Comparison of ENCODE assay signal across 20 cellular contexts in genomic region chr1:43985984-43986595, GRCh38. TPM values are rescaled to one million over a fixed set of nuclear protein-coding genes. Genes with fewer than 3 reads are reported as not detected.
DNase-seq lines count a peak whose midpoint lies in the region; ATAC-seq, FAIRE-seq and TF ChIP-seq lines count a peak whose summit lies in the region.
"Had no signal": no experiment of that assay in that cellular context is flagged by ENCODE, and none has a peak within 500 bp of the region (broad histone marks: within the 10 kb centered on the region; RNA-seq: fewer than 3 reads in every experiment).

No MANE protein-coding gene starts in this region.

- peak; percentile 49 for FAIRE-seq in keratinocyte (lab: Jason Lieb, UNC)
- FAIRE-seq: GM19239 had no signal

- H3K36me3 Mint-ChIP-seq in progenitor cell of endocrine pancreas (ENCODE audit: insufficient read depth), result peaks cover 16% of the 10 kb centered on the region

- POLR2A ChIA-PET in HEK293 (lab: Yijun Ruan, JAX) (no interaction called here), RWPE1 (lab: Yijun Ruan, JAX; ENCODE audit: low non-redundant PET) (no interaction called here)

- H3K4me1 Mint-ChIP-seq in progenitor cell of endocrine pancreas (ENCODE audit: low read depth), result peaks cover 24% of the 10 kb centered on the region

- no peak overlapping the region for H3K27ac ChIP-seq in HEK293 (ENCODE audit: extremely low read depth, low read depth, low read length)
- peak overlapping the region; percentile 94; the same call in 1 of the 2 replicates for H3K27ac ChIP-seq in RWPE1
- H3K27ac ChIP-seq in keratinocyte (ENCODE audit: control insufficient read depth, insufficient read depth, low read length), result peak overlapping the region; percentile 41
- H3K27ac ChIP-seq: SJSA1 had no signal

- no peaks in the 10 kb centered on the region for H3K9me1 ChIP-seq in keratinocyte (ENCODE audit: control insufficient read depth, extremely low read depth, insufficient read depth, low read length)

- no peaks in the 10 kb centered on the region for H4K20me1 ChIP-seq in keratinocyte (ENCODE audit: control insufficient read depth, extremely low read depth, insufficient read depth, low read length)

- no peak for ATAC-seq in GM21717 (IDR thresholded peaks at IDR 0.05; ENCODE audit: unreplicated experiment)

- peaks cover 0 to 68% of the 10 kb centered on the region in 2 experiments; a peak in 2 of 3 replicates for H3K36me3 ChIP-seq in HEK293 (ENCODE audit: control insufficient read depth in 2 of 2, insufficient read depth in 1 of 2, low read length in 2 of 2)
- peaks cover 20 to 47% of the 10 kb centered on the region in 2 experiments for H3K36me3 ChIP-seq in keratinocyte (ENCODE audit: control insufficient read depth in 2 of 2, extremely low read depth in 1 of 2, insufficient read depth in 2 of 2, low read length in 2 of 2)

- TF ChIP-seq CTCF in HEK293 (tag by site-specific recombination; IDR thresholded peaks at IDR 0.05), result no peak
- TF ChIP-seq CTCF in RWPE1 (conservative IDR thresholded peaks at IDR 0.05; ENCODE audit: low read depth), result no peak
- TF ChIP-seq CTCF in keratinocyte (optimal IDR thresholded peaks at IDR 0.05 in 1 of 3, IDR thresholded peaks at IDR 0.05 in 1 of 3, conservative IDR thresholded peaks at IDR 0.05 in 1 of 3; ENCODE audit: extremely low read depth in 1 of 3, insufficient read depth in 2 of 3, low read length in 3 of 3), result no peak
- TF ChIP-seq CTCF in progenitor cell of endocrine pancreas (IDR thresholded peaks at IDR 0.05; ENCODE audit: unreplicated experiment), result no peak

- dilution Hi-C loops in keratinocyte (cut with MboI; ENCODE audit: extremely low pct_ligation_motif_present, low sequenced_read_pairs), result no loop called here

- no peak overlapping the region for H3K9ac ChIP-seq in keratinocyte (ENCODE audit: control insufficient read depth, extremely low read depth, insufficient read depth, low read length)

- no peak overlapping the region for H2AFZ ChIP-seq in keratinocyte (ENCODE audit: control insufficient read depth, low read length)

- no peaks in the 10 kb centered on the region for H3K9me3 Mint-ChIP-seq in progenitor cell of endocrine pancreas (ENCODE audit: low read depth)
- H3K9me3 Mint-ChIP-seq: H9 had no signal

- no peak for DNase-seq in RWPE1 (ENCODE audit: low spot score)
- DNase-seq in keratinocyte (ENCODE audit: low read depth, low spot score), result no peak
- no peak for DNase-seq in progenitor cell of endocrine pancreas (ENCODE audit: low spot score, unreplicated experiment)
- DNase-seq in anterior cingulate cortex (lab: John Stamatoyannopoulos, UW), result no peak
- no peak for DNase-seq in SKM-1 (lab: John Stamatoyannopoulos, UW; ENCODE audit: unreplicated experiment)
- DNase-seq: COR-L47, DMS153, EL, H9, Karpas-422, NCI-H1105, NCI-H1694 treated with DMSO at 0.1 percent for 48 hours, NCI-H2107, NCI-H2227 treated with DMSO at 0.1 percent for 48 hours, NCI-H524 treated with DMSO at 0.1 percent for 48 hours, SW 1271 had no signal

- H3K27ac Mint-ChIP-seq in progenitor cell of endocrine pancreas, result peak overlapping the region; percentile 50
- H3K27ac Mint-ChIP-seq: H9 had no signal

- H3K4me3 ChIP-seq in HEK293 (ENCODE audit: low read depth, low read length) (no peak overlapping the region), keratinocyte (ENCODE audit: control insufficient read depth in 2 of 3, extremely low read depth in 1 of 3, insufficient read depth in 2 of 3, low read depth in 1 of 3, low read length in 3 of 3) (no peak overlapping the region)
- H3K4me3 ChIP-seq: SJSA1 had no signal

- CTCF ChIA-PET in HEK293 (lab: Yijun Ruan, JAX) (interaction anchor here (0.5 to 1.5 kb wide), 2 partner anchors 222 to 926 kb away, joined by 3 read pairs; no protein-coding TSS in a partner anchor), RWPE1 (lab: Yijun Ruan, JAX) (interaction anchor here (2.3 kb wide), 1 partner anchor 52 kb away, joined by 7 read pairs; the partner anchor contains the start of gene ARTN)

- no peak overlapping the region for H3K4me2 ChIP-seq in keratinocyte (ENCODE audit: control insufficient read depth, extremely low read depth, insufficient read depth, low read depth, low read length)

- no peaks in the 10 kb centered on the region for H3K27me3 Mint-ChIP-seq in progenitor cell of endocrine pancreas

- no peaks in the 10 kb centered on the region for H3K4me1 ChIP-seq in HEK293 (ENCODE audit: control insufficient read depth, insufficient read depth, low read length)
- peaks cover 24% of the 10 kb centered on the region for H3K4me1 ChIP-seq in keratinocyte (ENCODE audit: control insufficient read depth, extremely low read depth, insufficient read depth, low read length)

- H3K9me3 ChIP-seq in HEK293 (ENCODE audit: control insufficient read depth, insufficient read depth, low read depth, low read length) (no peaks in the 10 kb centered on the region), keratinocyte (ENCODE audit: control insufficient read depth, low read depth, low read length) (no peaks in the 10 kb centered on the region)
- H3K9me3 ChIP-seq: SJSA1 had no signal

- H3K4me3 Mint-ChIP-seq in progenitor cell of endocrine pancreas (ENCODE audit: low read depth), result no peak overlapping the region
- H3K4me3 Mint-ChIP-seq: H9 had no signal

- H3K27me3 ChIP-seq in keratinocyte (ENCODE audit: control insufficient read depth, extremely low read depth, insufficient read depth, low read length), result no peaks in the 10 kb centered on the region
- H3K27me3 ChIP-seq: SJSA1 had no signal

- H3K79me2 ChIP-seq in keratinocyte (ENCODE audit: control insufficient read depth, insufficient read depth, low read length), result peaks cover 35% of the 10 kb centered on the region

RNA-seq across cellular contexts. Expression of gene CCDC24, which starts 5.3 kb away (rescaled TPM):
- 5.2 to 6.2 TPM (median 5.2 TPM) in 3 replicates for polyA plus RNA-seq in keratinocyte
- 2.0 TPM for polyA plus RNA-seq in keratinocyte (2011; ENCODE audit: low read depth)
- polyA plus RNA-seq in keratinocyte (2011; cell fraction: cytosol; rRNA removed), result 3.0 and 7.9 TPM in 2 replicates
- 13.4 and 19.2 TPM in 2 replicates for polyA plus RNA-seq in keratinocyte (2011; cell fraction: nucleus; rRNA removed)
- 2.3 and 9.6 TPM in 2 replicates for polyA plus RNA-seq in keratinocyte (2012; ENCODE audit: low replicate concordance)
- polyA minus RNA-seq in keratinocyte, result 1.4 to 3.9 TPM (median 2.9 TPM) in 3 replicates
- 7.5 TPM for polyA minus RNA-seq in keratinocyte (2011; cell fraction: cytosol; rRNA and poly(A)+ RNA removed)
- 4.0 and 4.2 TPM in 2 replicates for polyA minus RNA-seq in keratinocyte (2011; cell fraction: nucleus; rRNA and poly(A)+ RNA removed)
- total RNA-seq in progenitor cell of endocrine pancreas, result 34.8 and 35.9 TPM in 2 replicates

RNA-seq across cellular contexts. Expression of gene B4GALT2, which starts 7.1 kb away (rescaled TPM):
- 39.6 to 60.7 TPM (median 50.4 TPM) in 3 replicates for polyA plus RNA-seq in keratinocyte
- polyA plus RNA-seq in keratinocyte (2011; ENCODE audit: low read depth), result 10.2 TPM
- polyA plus RNA-seq in keratinocyte (2011; cell fraction: cytosol; rRNA removed), result 28.8 and 65.0 TPM in 2 replicates
- 25.2 and 34.4 TPM in 2 replicates for polyA plus RNA-seq in keratinocyte (2011; cell fraction: nucleus; rRNA removed)
- 39.3 and 79.8 TPM in 2 replicates for polyA plus RNA-seq in keratinocyte (2012; ENCODE audit: low replicate concordance)
- 43.2 to 116 TPM (median 55.0 TPM) in 3 replicates for polyA minus RNA-seq in keratinocyte
- polyA minus RNA-seq in keratinocyte (2011; cell fraction: cytosol; rRNA and poly(A)+ RNA removed), result 108 TPM
- polyA minus RNA-seq in keratinocyte (2011; cell fraction: nucleus; rRNA and poly(A)+ RNA removed), result 21.2 and 21.3 TPM in 2 replicates
- total RNA-seq in progenitor cell of endocrine pancreas, result 61.7 and 63.1 TPM in 2 replicates

RNA-seq across cellular contexts. Expression of gene ATP6V0B, which starts 11.3 kb away (rescaled TPM):
- 195 to 325 TPM (median 233 TPM) in 3 replicates for polyA plus RNA-seq in keratinocyte
- polyA plus RNA-seq in keratinocyte (2011; ENCODE audit: low read depth), result 37.8 TPM
- 213 and 278 TPM in 2 replicates for polyA plus RNA-seq in keratinocyte (2011; cell fraction: cytosol; rRNA removed)
- 257 and 265 TPM in 2 replicates for polyA plus RNA-seq in keratinocyte (2011; cell fraction: nucleus; rRNA removed)
- polyA plus RNA-seq in keratinocyte (2012; ENCODE audit: low replicate concordance), result 176 and 266 TPM in 2 replicates
- polyA minus RNA-seq in keratinocyte, result 176 to 259 TPM (median 180 TPM) in 3 replicates
- polyA minus RNA-seq in keratinocyte (2011; cell fraction: cytosol; rRNA and poly(A)+ RNA removed), result 211 TPM
- polyA minus RNA-seq in keratinocyte (2011; cell fraction: nucleus; rRNA and poly(A)+ RNA removed), result 69.2 and 72.5 TPM in 2 replicates
- total RNA-seq in progenitor cell of endocrine pancreas, result 104 and 108 TPM in 2 replicates

RNA-seq across cellular contexts. Expression of gene DPH2, which starts 16.3 kb away (rescaled TPM):
- 30.3 to 35.1 TPM (median 33.5 TPM) in 3 replicates for polyA plus RNA-seq in keratinocyte
- polyA plus RNA-seq in keratinocyte (2011; ENCODE audit: low read depth), result 20.3 TPM
- 20.0 and 29.5 TPM in 2 replicates for polyA plus RNA-seq in keratinocyte (2011; cell fraction: cytosol; rRNA removed)
- 72.0 and 76.9 TPM in 2 replicates for polyA plus RNA-seq in keratinocyte (2011; cell fraction: nucleus; rRNA removed)
- 25.8 and 25.9 TPM in 2 replicates for polyA plus RNA-seq in keratinocyte (2012; ENCODE audit: low replicate concordance)
- polyA minus RNA-seq in keratinocyte, result 29.9 to 66.6 TPM (median 33.9 TPM) in 3 replicates
- 35.1 TPM for polyA minus RNA-seq in keratinocyte (2011; cell fraction: cytosol; rRNA and poly(A)+ RNA removed)
- 19.2 and 21.3 TPM in 2 replicates for polyA minus RNA-seq in keratinocyte (2011; cell fraction: nucleus; rRNA and poly(A)+ RNA removed)
- total RNA-seq in progenitor cell of endocrine pancreas, result 24.9 and 25.4 TPM in 2 replicates

RNA-seq across cellular contexts. Expression of gene IPO13, which starts 39.3 kb away (rescaled TPM):
- polyA plus RNA-seq in keratinocyte, result 20.7 to 40.0 TPM (median 35.7 TPM) in 3 replicates
- 29.5 TPM for polyA plus RNA-seq in keratinocyte (2011; ENCODE audit: low read depth)
- polyA plus RNA-seq in keratinocyte (2011; cell fraction: cytosol; rRNA removed), result 23.3 and 31.4 TPM in 2 replicates
- polyA plus RNA-seq in keratinocyte (2011; cell fraction: nucleus; rRNA removed), result 88.6 and 100 TPM in 2 replicates
- polyA plus RNA-seq in keratinocyte (2012; ENCODE audit: low replicate concordance), result 28.3 and 31.7 TPM in 2 replicates
- polyA minus RNA-seq in keratinocyte, result 68.1 to 123 TPM (median 111 TPM) in 3 replicates
- 58.1 TPM for polyA minus RNA-seq in keratinocyte (2011; cell fraction: cytosol; rRNA and poly(A)+ RNA removed)
- 46.1 and 57.6 TPM in 2 replicates for polyA minus RNA-seq in keratinocyte (2011; cell fraction: nucleus; rRNA and poly(A)+ RNA removed)
- total RNA-seq in progenitor cell of endocrine pancreas, result 34.6 and 35.8 TPM in 2 replicates
